ENCODE assay signal across 9 cellular contexts in genomic region chr7:44307905-44308740, GRCh38. TPM values are rescaled to one million over a fixed set of nuclear protein-coding genes. Genes with fewer than 3 reads are reported as not detected.
A peak's percentile ranks its signal among the peaks of the same experiment; 100 is the strongest.
DNase-seq lines count a peak whose midpoint lies in the region; ATAC-seq and TF ChIP-seq lines count a peak whose summit lies in the region.
"Had no signal": no experiment of that assay in that cellular context is flagged by ENCODE, and none has a peak within 500 bp of the region (broad histone marks: within the 10 kb centered on the region; RNA-seq: fewer than 3 reads in every experiment).

No MANE protein-coding gene starts in this region.

- ATAC-seq in T-helper 17 cell, result no peak

- TF ChIP-seq CTCF in spleen (IDR thresholded peaks at IDR 0.05 in 8 of 11, conservative IDR thresholded peaks at IDR 0.05 in 3 of 11), result no peak

- H3K4me3 ChIP-seq in H7 (ENCODE audit: insufficient read depth, low read depth, low read length), result no peak overlapping the region
- H3K4me3 ChIP-seq in spleen, result no peak overlapping the region

- no peaks in the 10 kb centered on the region for H3K36me3 ChIP-seq in H7 (replicated peaks; ENCODE audit: control insufficient read depth, insufficient read depth, low read length)
- H3K36me3 ChIP-seq in spleen, result no peaks in the 10 kb centered on the region

- TF ChIP-seq POLR2A in spleen (IDR thresholded peaks at IDR 0.05), result no peak

- peak overlapping the region; percentile 15 for H3K4me3 Mint-ChIP-seq in T-helper 17 cell
- H3K4me3 Mint-ChIP-seq: CD4-positive, alpha-beta T cell had no signal

- H3K27me3 ChIP-seq in H7 (ENCODE audit: control insufficient read depth, insufficient read depth, low read length) (peaks cover 24% of the 10 kb centered on the region), spleen (replicated peaks in 1 of 7) (peaks cover 0 to 26% (median 12%) of the 10 kb centered on the region in 7 donors)

- H3K4me1 Mint-ChIP-seq in T-helper 17 cell, result no peaks in the 10 kb centered on the region

- H3K27ac ChIP-seq in spleen, result no peak overlapping the region

- 82 to 95% (median 90%) methylated on average over 13 of the region's 13 CpGs for WGBS in spleen, 5 donors

- peaks cover 2% of the 10 kb centered on the region for H3K36me3 Mint-ChIP-seq in T-helper 17 cell (ENCODE audit: low read depth)

- H3K4me1 ChIP-seq in spleen, result peaks cover 4 to 18% (median 11%) of the 10 kb centered on the region in 6 donors

- DNase-seq in H7 (peak; percentile 53), T-helper 17 cell (no peak), iPS-NIHi7 (ENCODE audit: extremely low spot score) (peak; percentile 8), spleen (peak; percentile 57), SKM-1 (lab: John Stamatoyannopoulos, UW; ENCODE audit: unreplicated experiment) (no peak), GF-D8 (lab: John Stamatoyannopoulos, UW) (no peak), C1 segment of cervical spinal cord (lab: John Stamatoyannopoulos, UW) (no peak)
- DNase-seq: T1000 had no signal

- H3K27ac Mint-ChIP-seq in T-helper 17 cell, result no peak overlapping the region
- H3K27ac Mint-ChIP-seq: CD4-positive, alpha-beta T cell had no signal

- H3K27me3 Mint-ChIP-seq in T-helper 17 cell, result peaks cover 20% of the 10 kb centered on the region

- no peaks in the 10 kb centered on the region for H3K9me3 ChIP-seq in T-helper 17 cell (ENCODE audit: control insufficient read depth, low read length, poor library complexity, severe bottlenecking)
- no peaks in the 10 kb centered on the region for H3K9me3 ChIP-seq in spleen

- intact Hi-C loops in spleen (cut with DNase I; ENCODE audit: low total_unique reads), result no loop called here

RNA-seq across cellular contexts. Expression of gene CAMK2B, which starts 17.3 kb away (rescaled TPM):
- total RNA-seq in H7 (2014; rRNA removed; shearing (Covaris generic)), result 0.31 TPM in 1 of 2 replicates, not detected in the other
- total RNA-seq in T-helper 17 cell, result under 1 TPM in 1 of 2 donors, not detected in 1; 0.31 TPM
- total RNA-seq in spleen, result 1 to 10 TPM in 1 of 7 donors, under 1 TPM in 4, not detected in 2; 0.20 to 2.9 (median 0.29) TPM
- 1 to 10 TPM in 1 of 3 donors, under 1 TPM in 2; 0.57 to 1.1 (median 0.65) TPM for polyA plus RNA-seq in spleen
- total RNA-seq: CD4-positive, alpha-beta T cell had no signal

Comparison
In these comparisons a context has a peak if more than half of its experiments do, and no peak if none do; other contexts are left out.
1. DNase-seq: peak in H7 (single experiment), iPS-NIHi7 (single experiment) and spleen (single experiment); none in T-helper 17 cell (0 of 3), SKM-1 (single experiment), GF-D8 (single experiment) and C1 segment of cervical spinal cord (0 of 14).